19 cellular contexts compared by ENCODE assay signal in genomic region chr13:50844181-50844875, GRCh38. TPM values are rescaled to one million over a fixed set of nuclear protein-coding genes. Genes with fewer than 3 reads are reported as not detected.
DNase-seq lines count a peak whose midpoint lies in the region; ATAC-seq and TF ChIP-seq lines count a peak whose summit lies in the region.
"Had no signal": no experiment of that assay in that cellular context is flagged by ENCODE, and none has a peak within 500 bp of the region (broad histone marks: within the 10 kb centered on the region; RNA-seq: fewer than 3 reads in every experiment).

No MANE protein-coding gene starts in this region.

- peak overlapping the region; percentile 38 for H3K4me3 ChIP-seq in ectodermal cell (ENCODE audit: insufficient read depth, low read depth, low read length)
- H3K4me3 ChIP-seq: lung had no signal

- H4K20me1 ChIP-seq in H9 (ENCODE audit: control insufficient read depth, insufficient read depth, insufficient read length) = no peaks in the 10 kb centered on the region

- H3K79me2 ChIP-seq in H9 (ENCODE audit: insufficient read depth, low read length) = no peaks in the 10 kb centered on the region

- DNase-seq in H9 = no peak
- DNase-seq in activated effector memory CD4-positive, alpha-beta T cell treated with anti-CD3 and anti-CD28 coated beads, Interleukin-2, amount 50 U/mL, for 16 hours = no peak
- DNase-seq in COLO829 (ENCODE audit: low spot score) = no peak
- DNase-seq: CD4-positive, alpha-beta memory T cell; DMS53; effector CD4-positive, alpha-beta T cell; NCI-H1417 treated with DMSO at 0.1 percent for 48 hours; NCI-H526 treated with DMSO at 0.1 percent for 48 hours; stimulated activated CD4-positive, alpha-beta T cell treated with anti-CD3 and anti-CD28 coated beads, Interleukin-4, amount 100 ng/mL, for 1 hour; SW 1271 had no signal

- no peak overlapping the region for H3K4ac ChIP-seq in H9 (ENCODE audit: low read depth, low read length)

- H3K9me3 Mint-ChIP-seq in H9 (no peaks in the 10 kb centered on the region; a peak in 3 of 5 replicates), nephron (no peaks in the 10 kb centered on the region)

- WGBS in H9 (ENCODE audit: extremely low coverage, insufficient read length, low lambda C conversion rate) = no CpG with 5 or more reads among the region's 4 CpGs
- WGBS in ectodermal cell, 2 experiments = 78 to 86% methylated on average over 4 of the region's 4 CpGs

- ATAC-seq in HG03159 (IDR thresholded peaks at IDR 0.05; ENCODE audit: unreplicated experiment) = no peak
- ATAC-seq: Right ventricle myocardium inferior had no signal

- H3K23me2 ChIP-seq in H9 (ENCODE audit: insufficient read length, low read depth, low read length, poor library complexity, severe bottlenecking) = peaks cover 11% of the 10 kb centered on the region

- peaks cover 4% of the 10 kb centered on the region; the same call in 1 of the 2 replicates for H3K4me1 ChIP-seq in H9 (ENCODE audit: insufficient read depth, low read length)
- H3K4me1 ChIP-seq in ectodermal cell (ENCODE audit: control insufficient read depth, insufficient read depth, low read length) = peaks cover 17% of the 10 kb centered on the region
- H3K4me1 ChIP-seq: prostate gland had no signal

- H3K27me3 Mint-ChIP-seq in H9 (ENCODE audit: low read depth) (peaks cover 61% of the 10 kb centered on the region), nephron (ENCODE audit: low read depth) (peaks cover 22% of the 10 kb centered on the region)

- H4K5ac ChIP-seq in H9 (ENCODE audit: insufficient read length, low read depth, low read length) = no peak overlapping the region

- no peak overlapping the region for H3K18ac ChIP-seq in H9 (ENCODE audit: insufficient read length, low read depth, low read length)

- H3K23ac ChIP-seq in H9 (ENCODE audit: insufficient read length, low read depth, low read length) = no peak overlapping the region

- no peak overlapping the region for H2BK20ac ChIP-seq in H9 (ENCODE audit: low read depth, low read length, poor library complexity, severe bottlenecking)

- H3K27ac Mint-ChIP-seq in H9 (peak overlapping the region in 1 of 3 experiments; percentile 86; a peak in 1 of 7 replicates), nephron (peak overlapping the region; percentile 1 to 65 (median 7))
- H3K27ac Mint-ChIP-seq: CD4-positive, alpha-beta memory T cell had no signal

- H3K27ac ChIP-seq in H9 (ENCODE audit: insufficient read length, low read depth, low read length) (no peak overlapping the region), ectodermal cell (ENCODE audit: insufficient read depth, low read depth, low read length, poor library complexity, severe bottlenecking) (no peak overlapping the region), temporal lobe (ENCODE audit: low read depth, low read length) (peak overlapping the region; percentile 13)
- H3K27ac ChIP-seq: esophagus muscularis mucosa, prostate gland had no signal

- H3K36me3 ChIP-seq in ectodermal cell (ENCODE audit: control insufficient read depth, insufficient read depth, low read length) = no peaks in the 10 kb centered on the region
- H3K36me3 ChIP-seq: esophagus muscularis mucosa, prostate gland had no signal

- H3T11ph ChIP-seq in H9 (ENCODE audit: low read length) = no peak overlapping the region

- H3K14ac ChIP-seq in H9 (ENCODE audit: insufficient read depth, low read length) = no peak overlapping the region

- peak overlapping the region; percentile 69 for H3K4me2 ChIP-seq in H9 (ENCODE audit: insufficient read depth, insufficient read length, low read length)

- H3K79me1 ChIP-seq in H9 (ENCODE audit: insufficient read depth, low read depth, low read length, poor library complexity, severe bottlenecking) = no peaks in the 10 kb centered on the region

- H3K27me3 ChIP-seq in H9 (ENCODE audit: insufficient read depth, low read length) (peaks cover 2% of the 10 kb centered on the region; the same call in 1 of the 2 replicates), ectodermal cell (ENCODE audit: control insufficient read depth, insufficient read depth, low read length, poor library complexity, severe bottlenecking) (peaks cover 35% of the 10 kb centered on the region)

- H2BK120ac ChIP-seq in H9 (ENCODE audit: low read depth, low read length, poor library complexity, severe bottlenecking) = no peak overlapping the region

- no peak overlapping the region for H2AK5ac ChIP-seq in H9 (ENCODE audit: insufficient read length, low read length)

- H2BK15ac ChIP-seq in H9 (ENCODE audit: low read depth, low read length) = no peak overlapping the region

- H4K91ac ChIP-seq in H9 (ENCODE audit: insufficient read length, low read depth, low read length) = no peak overlapping the region

- H3K4me3 Mint-ChIP-seq in H9 (peak overlapping the region; percentile 68 to 87), nephron (peak overlapping the region; percentile 73 to 85 (median 80))

- H3K56ac ChIP-seq in H9 (ENCODE audit: insufficient read length, low read depth, low read length) = no peak overlapping the region

- H4K8ac ChIP-seq in H9 (replicated peaks; ENCODE audit: insufficient read length, low read depth, low read length) = no peak overlapping the region

- no peak overlapping the region for H3K9ac ChIP-seq in H9 (ENCODE audit: extremely low read depth, insufficient read length, low read length)

- H2BK12ac ChIP-seq in H9 (ENCODE audit: insufficient read length, low read depth, low read length) = no peak overlapping the region

- TF ChIP-seq CTCF in H9 (conservative IDR thresholded peaks at IDR 0.05) (no peak), nephron (IDR thresholded peaks at IDR 0.05; ENCODE audit: unreplicated experiment in 3 of 3) (no peak)

- H2AFZ ChIP-seq in H9 (ENCODE audit: low read length) = no peak overlapping the region

- H3K4me1 Mint-ChIP-seq in H9 (peaks cover 21 to 24% of the 10 kb centered on the region in 2 experiments), nephron (peaks cover 29% of the 10 kb centered on the region)

- H3K36me3 Mint-ChIP-seq in H9 (ENCODE audit: insufficient read depth in 1 of 3, low read depth in 3 of 3) = peaks cover 0 to 3% (median 3%) of the 10 kb centered on the region in 3 experiments; a peak in 4 of 7 replicates
- H3K36me3 Mint-ChIP-seq in nephron (ENCODE audit: low read depth) = no peaks in the 10 kb centered on the region
- H3K36me3 Mint-ChIP-seq: CD4-positive, alpha-beta memory T cell had no signal

- no peaks in the 10 kb centered on the region for H3K9me3 ChIP-seq in H9 (ENCODE audit: control insufficient read depth, low read depth, low read length)
- H3K9me3 ChIP-seq in ectodermal cell (ENCODE audit: control insufficient read depth, low read length) = no peaks in the 10 kb centered on the region
- H3K9me3 ChIP-seq: esophagus muscularis mucosa, prostate gland had no signal

- no peak overlapping the region for H2BK5ac ChIP-seq in H9 (ENCODE audit: insufficient read length, low read length)

RNA-seq across cellular contexts. Expression of gene DLEU7, which starts 0.8 kb away (rescaled TPM):
- total RNA-seq in H9 (2021) (1.5 and 1.8 TPM in 2 replicates), temporal lobe (20.2 TPM)
- 0.67 TPM for polyA plus RNA-seq in ectodermal cell (2013, experiment 1 of 4)
- 0.91 TPM for polyA plus RNA-seq in ectodermal cell (2013, experiment 2 of 4)
- 1.2 TPM for polyA plus RNA-seq in ectodermal cell (2013, experiment 3 of 4)
- polyA plus RNA-seq in ectodermal cell (2013, experiment 4 of 4) = 1.9 TPM
- total RNA-seq: CD4-positive, alpha-beta memory T cell; Right ventricle myocardium inferior had no signal
- polyA plus RNA-seq: smooth muscle cell had no signal
